ENCODE assay signal across 1 cellular context in genomic region chr16:89033796-89034572, GRCh38.
TF ChIP-seq lines count a peak whose summit lies in the region.

No MANE protein-coding gene starts in this region.

TF ChIP-seq in HepG2, 621 proteins besides CTCF, POLR2A, EP300 and RAD21:
- TF ChIP-seq BHLHE40 (IDR thresholded peaks at IDR 0.05; ENCODE audit: low read length) (0 out of 2 replicates have a peak, but pooled peaks have one; percentile 10), ZUFSP (CRISPR knock-in tag; IDR thresholded peaks at IDR 0.05; ENCODE audit: borderline replicate concordance) (no peak), PCBP1 (IDR thresholded peaks at IDR 0.05; ENCODE audit: borderline replicate concordance, low read depth, low read length) (no peak), MNT (IDR thresholded peaks at IDR 0.05) (peak; percentile 91), FOXO4 (CRISPR knock-in tag; conservative IDR thresholded peaks at IDR 0.05) (no peak), PATZ1 (CRISPR knock-in tag; IDR thresholded peaks at IDR 0.05) (no peak), MIER3 (CRISPR knock-in tag; IDR thresholded peaks at IDR 0.05; ENCODE audit: borderline replicate concordance) (no peak), ZNF781 (CRISPR knock-in tag; IDR thresholded peaks at IDR 0.05; ENCODE audit: borderline replicate concordance, not compliant biosample characterization) (no peak), ZNF747 (CRISPR knock-in tag; IDR thresholded peaks at IDR 0.05; ENCODE audit: borderline replicate concordance) (no peak), DNMT1 (CRISPR knock-in tag; IDR thresholded peaks at IDR 0.05) (no peak), DDIT3 (CRISPR knock-in tag; IDR thresholded peaks at IDR 0.05) (no peak)
